ENCODE assay signal across 13 cellular contexts in the genomic region with DNA sequence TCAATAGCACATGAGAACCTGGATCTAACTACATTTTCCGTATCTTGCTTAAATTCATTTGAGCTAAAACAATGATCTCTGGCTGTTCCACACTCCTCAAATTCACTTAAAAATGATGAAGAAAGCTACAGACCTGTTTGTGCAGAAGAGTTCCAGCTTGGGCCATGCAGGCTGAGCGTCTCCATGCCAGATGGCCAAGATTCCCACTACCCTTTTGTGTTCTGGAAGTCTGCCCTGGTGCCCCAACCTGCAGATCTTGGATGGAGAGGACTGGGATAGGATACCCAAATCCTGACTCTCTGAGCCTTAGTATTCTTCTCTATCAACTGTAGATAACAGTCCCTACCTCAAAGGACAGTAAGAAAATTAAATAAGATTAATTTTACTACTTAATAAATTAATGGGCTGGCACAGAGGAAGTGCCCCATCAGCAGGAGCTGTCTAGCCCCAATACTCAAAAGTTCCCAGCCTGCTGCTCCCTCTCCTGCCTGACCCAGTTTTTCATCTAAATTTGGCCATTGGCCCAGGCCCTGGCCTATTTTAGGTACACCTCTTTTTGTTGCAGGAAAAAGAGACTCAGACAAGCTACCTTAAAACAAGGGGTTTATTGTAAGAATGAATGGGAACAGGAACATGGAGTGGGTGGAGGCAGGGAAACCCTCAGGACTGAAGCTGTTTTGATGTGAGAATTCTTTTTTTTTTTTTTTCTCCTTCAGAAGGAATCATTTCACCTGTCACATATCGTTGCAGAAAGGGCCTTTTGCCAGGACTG.
A peak's percentile ranks its signal among the peaks of the same experiment; 100 is the strongest.
DNase-seq lines count a peak whose midpoint lies in the region; ATAC-seq and TF ChIP-seq lines count a peak whose summit lies in the region.
"Had no signal": no experiment of that assay in that cellular context is flagged by ENCODE, and none has a peak within 500 bp of the region (broad histone marks: within the 10 kb centered on the region; RNA-seq: fewer than 3 reads in every experiment).

No MANE protein-coding gene starts in this region.

- no peak overlapping the region for H3K4me3 ChIP-seq in breast epithelium

- no peaks in the 10 kb centered on the region for H3K4me1 ChIP-seq in breast epithelium

- no peaks in the 10 kb centered on the region for H3K9me3 Mint-ChIP-seq in MCF 10A (ENCODE audit: unreplicated experiment)
- peaks cover 7% of the 10 kb centered on the region for H3K9me3 Mint-ChIP-seq in stimulated activated effector memory CD8-positive, alpha-beta T cell treated with anti-CD3 and anti-CD28 coated beads, Interleukin-12 subunit alpha, Interleukin-12 subunit beta, amount 100 ng/mL, for 72 hours
- H3K9me3 Mint-ChIP-seq: central memory CD8-positive, alpha-beta T cell had no signal

- H3K36me3 Mint-ChIP-seq in MCF 10A (ENCODE audit: insufficient read depth, unreplicated experiment) = peaks cover 4% of the 10 kb centered on the region
- peaks cover 35% of the 10 kb centered on the region for H3K36me3 Mint-ChIP-seq in stimulated activated effector memory CD8-positive, alpha-beta T cell treated with anti-CD3 and anti-CD28 coated beads, Interleukin-12 subunit alpha, Interleukin-12 subunit beta, amount 100 ng/mL, for 72 hours

- H3K27ac ChIP-seq in breast epithelium = peak overlapping the region; percentile 6 to 73
- peak overlapping the region; percentile 95 for H3K27ac ChIP-seq in VCaP
- H3K27ac ChIP-seq: epithelial cell of prostate had no signal

- POLR2A ChIA-PET in MCF 10A (lab: Yijun Ruan, JAX) = interaction anchor here (0.6 to 0.9 kb wide), 4 partner anchors 13 to 285 kb away, joined by 3 to 4 read pairs (median 4); no protein-coding TSS in a partner anchor

- H3K4me1 Mint-ChIP-seq in MCF 10A (ENCODE audit: insufficient read depth, unreplicated experiment) = peaks cover 8% of the 10 kb centered on the region
- H3K4me1 Mint-ChIP-seq in stimulated activated effector memory CD8-positive, alpha-beta T cell treated with anti-CD3 and anti-CD28 coated beads, Interleukin-12 subunit alpha, Interleukin-12 subunit beta, amount 100 ng/mL, for 72 hours = peaks cover 39% of the 10 kb centered on the region
- H3K4me1 Mint-ChIP-seq: central memory CD8-positive, alpha-beta T cell had no signal

- no TSS peak for BruUV-seq in MCF 10A (replicated peaks; lab: Mats Ljungman, UMichigan)

- no peaks in the 10 kb centered on the region for H3K27me3 ChIP-seq in breast epithelium

- intact Hi-C loops in breast epithelium (cut with DNase I; ENCODE audit: low total_unique reads) (loop anchor here (10.0 kb wide), 1 partner anchor 1148 kb away; no protein-coding TSS in a partner anchor), MCF 10A (cut with micrococcal nuclease) (no loop called here), left cardiac atrium (cut with DNase I) (loop anchor here in 1 of 2 donors (10.0 kb wide), 1 partner anchor 52 kb away; no protein-coding TSS in a partner anchor), sciatic nerve (cut with DNase I) (no loop called here)

- no peak overlapping the region for H3K4me3 Mint-ChIP-seq in MCF 10A (ENCODE audit: unreplicated experiment)
- no peak overlapping the region for H3K4me3 Mint-ChIP-seq in stimulated activated effector memory CD8-positive, alpha-beta T cell treated with anti-CD3 and anti-CD28 coated beads, Interleukin-12 subunit alpha, Interleukin-12 subunit beta, amount 100 ng/mL, for 72 hours
- H3K4me3 Mint-ChIP-seq: central memory CD8-positive, alpha-beta T cell had no signal

- TF ChIP-seq CTCF in breast epithelium (IDR thresholded peaks at IDR 0.05) (no peak), MCF 10A (IDR thresholded peaks at IDR 0.05; ENCODE audit: unreplicated experiment) (no peak), VCaP (conservative IDR thresholded peaks at IDR 0.05) (no peak)

- TF ChIP-seq POLR2A in breast epithelium (IDR thresholded peaks at IDR 0.05) = no peak

- peak; percentile 41 to 67 for ATAC-seq in left cardiac atrium
- ATAC-seq in stimulated activated effector memory CD8-positive, alpha-beta T cell treated with anti-CD3 and anti-CD28 coated beads, Interleukin-12 subunit alpha, Interleukin-12 subunit beta, amount 100 ng/mL, for 72 hours = no peak
- ATAC-seq in sciatic nerve = no peak

- no peaks in the 10 kb centered on the region for H3K27me3 Mint-ChIP-seq in MCF 10A (ENCODE audit: insufficient read depth, unreplicated experiment)
- H3K27me3 Mint-ChIP-seq: central memory CD8-positive, alpha-beta T cell; progenitor cell of endocrine pancreas had no signal

- no peak overlapping the region for H3K27ac Mint-ChIP-seq in MCF 10A (ENCODE audit: low read depth, unreplicated experiment)
- H3K27ac Mint-ChIP-seq in stimulated activated effector memory CD8-positive, alpha-beta T cell treated with anti-CD3 and anti-CD28 coated beads, Interleukin-12 subunit alpha, Interleukin-12 subunit beta, amount 100 ng/mL, for 72 hours = peak overlapping the region; percentile 41
- H3K27ac Mint-ChIP-seq: progenitor cell of endocrine pancreas had no signal

- no peaks in the 10 kb centered on the region for H3K9me3 ChIP-seq in breast epithelium

- no peaks in the 10 kb centered on the region for H3K36me3 ChIP-seq in breast epithelium

- DNase-seq in breast epithelium (ENCODE audit: low spot score in 2 of 2) = peak in 1 of 2 donors; percentile 89
- DNase-seq in MCF 10A (ENCODE audit: unreplicated experiment) = no peak
- DNase-seq in left cardiac atrium = no peak
- DNase-seq in stimulated activated effector memory CD8-positive, alpha-beta T cell treated with anti-CD3 and anti-CD28 coated beads, Interleukin-12 subunit alpha, Interleukin-12 subunit beta, amount 100 ng/mL, for 72 hours (ENCODE audit: low spot score in 2 of 2) = no peak
- DNase-seq in sciatic nerve (ENCODE audit: low spot score) = no peak
- DNase-seq in NCI-H2107 (lab: John Stamatoyannopoulos, UW) = no peak
- no peak for DNase-seq in AML-193 (lab: John Stamatoyannopoulos, UW)
- DNase-seq: activated CD4-positive, alpha-beta T cell treated with anti-CD3 and anti-CD28 coated beads, Interleukin-2, amount 50 U/mL, for 48 hours; NCI-H748 treated with DMSO at 0.1 percent for 48 hours had no signal

- CTCF ChIA-PET in MCF 10A (lab: Yijun Ruan, JAX) = interaction anchor here (0.6 to 0.7 kb wide), 3 partner anchors 18 to 880 kb away, joined by 3 to 4 read pairs (median 3); no protein-coding TSS in a partner anchor

Comparison
In these comparisons a context has a peak if more than half of its experiments do, and no peak if none do; other contexts are left out.
1. ATAC-seq: peak in left cardiac atrium (2 of 2); none in stimulated activated effector memory CD8-positive, alpha-beta T cell treated with anti-CD3 and anti-CD28 coated beads, Interleukin-12 subunit alpha, Interleukin-12 subunit beta, amount 100 ng/mL, for 72 hours (single experiment) and sciatic nerve (single experiment).